39 cellular contexts compared by ENCODE assay signal in genomic region chr9:134846699-134847098, GRCh38. TPM values are rescaled to one million over a fixed set of nuclear protein-coding genes. Genes with fewer than 3 reads are reported as not detected.
"Had no signal": no experiment of that assay in that cellular context is flagged by ENCODE, and none has a peak within 500 bp of the region (broad histone marks: within the 10 kb centered on the region; RNA-seq: fewer than 3 reads in every experiment).

No MANE protein-coding gene starts in this region.

- H3K9me3 ChIP-seq: MG63 had no signal

- DNase-seq: Karpas-422, Kasumi-1, MG63, MM.1S, MV-4-11, NCI-H1048, NCI-H1092, NCI-H1092 treated with DMSO at 0.1 percent for 48 hours, NCI-H1105, NCI-H1105 treated with DMSO at 0.1 percent for 48 hours, NCI-H1417, NCI-H1417 treated with DMSO at 0.1 percent for 48 hours, NCI-H1436, NCI-H1436 treated with DMSO at 0.1 percent for 48 hours, NCI-H146, NCI-H1694, NCI-H1694 treated with DMSO at 0.1 percent for 48 hours, NCI-H187, NCI-H187 treated with DMSO at 0.1 percent for 48 hours, NCI-H1930, NCI-H2029, NCI-H2029 treated with DMSO at 0.1 percent for 48 hours, NCI-H2081, NCI-H2081 treated with DMSO at 0.1 percent for 48 hours, NCI-H2107, NCI-H2171, NCI-H2171 treated with DMSO at 0.1 percent for 48 hours, NCI-H2227 treated with DMSO at 0.1 percent for 48 hours, NCI-H226, NCI-H345, NCI-H446, NCI-H446 treated with DMSO at 0.1 percent for 48 hours, NCI-H510A, NCI-H510A treated with DMSO at 0.1 percent for 48 hours, NCI-H524 had no signal

- H3K27me3 ChIP-seq: MG63 had no signal

- H3K4me3 ChIP-seq: MG63 had no signal

RNA-seq across cellular contexts. Expression of gene FCN2, which starts 33.9 kb away (rescaled TPM):
- total RNA-seq: LHCN-M2, M059J, MCF 10A, NCI-H460 had no signal
